In genomic region chr2:10072656-10073480, GRCh38 we compare ENCODE assay signal across 8 cellular contexts. TPM values are rescaled to one million over a fixed set of nuclear protein-coding genes. Genes with fewer than 3 reads are reported as not detected.
DNase-seq lines count a peak whose midpoint lies in the region; ATAC-seq, FAIRE-seq and TF ChIP-seq lines count a peak whose summit lies in the region.

No MANE protein-coding gene starts in this region.

- DNase-seq in GM12892 (ENCODE audit: insufficient read length) (peak; percentile 89), NCI-H2029 treated with DMSO at 0.1 percent for 48 hours (lab: John Stamatoyannopoulos, UW) (peak; percentile 88), T1000 (lab: John Stamatoyannopoulos, UW) (peak; percentile 64), astrocyte (ENCODE audit: low read depth) (peak; percentile 58), hepatic stellate cell (ENCODE audit: low spot score) (peak; percentile 90)

- H3K27me3 ChIP-seq in astrocyte (ENCODE audit: insufficient read depth, low read length) (peaks cover 16% of the 10 kb centered on the region), skeletal muscle satellite cell (ENCODE audit: control insufficient read depth, insufficient read depth, low read length) (peaks cover 45% of the 10 kb centered on the region)

- H3K27me3 Mint-ChIP-seq in astrocyte (ENCODE audit: low read depth, unreplicated experiment) = peaks cover 40% of the 10 kb centered on the region

- H3K9me3 ChIP-seq in astrocyte (ENCODE audit: insufficient read depth, low read depth, low read length) (no peaks in the 10 kb centered on the region), skeletal muscle satellite cell (replicated peaks; ENCODE audit: low read length) (no peaks in the 10 kb centered on the region)

- H3K9me3 Mint-ChIP-seq in astrocyte (ENCODE audit: unreplicated experiment) = peaks cover 6% of the 10 kb centered on the region

- H3K9ac ChIP-seq in astrocyte (ENCODE audit: low read length) = no peak overlapping the region
- no peak overlapping the region for H3K9ac ChIP-seq in skeletal muscle satellite cell (ENCODE audit: low read depth, low read length)

- H3K4me3 Mint-ChIP-seq in astrocyte (ENCODE audit: unreplicated experiment) = no peak overlapping the region

- no peak for TF ChIP-seq POLR2A in GM12892 (IDR thresholded peaks at IDR 0.05; ENCODE audit: low read depth, low read length)

- peaks cover 3% of the 10 kb centered on the region for H3K36me3 Mint-ChIP-seq in astrocyte (ENCODE audit: low read depth, unreplicated experiment)

- H3K4me1 Mint-ChIP-seq in astrocyte (ENCODE audit: low read depth, unreplicated experiment) = no peaks in the 10 kb centered on the region

- H3K4me2 ChIP-seq in astrocyte (ENCODE audit: low read length) = no peak overlapping the region
- H3K4me2 ChIP-seq in skeletal muscle satellite cell (ENCODE audit: low read length) = peak overlapping the region; percentile 33

- no peak overlapping the region for H3K27ac Mint-ChIP-seq in astrocyte (ENCODE audit: unreplicated experiment)

- H3K4me3 ChIP-seq in astrocyte (ENCODE audit: insufficient read depth, low read depth, low read length) (no peak overlapping the region), skeletal muscle satellite cell (ENCODE audit: low read length) (no peak overlapping the region)

- TF ChIP-seq CTCF in astrocyte (IDR thresholded peaks at IDR 0.05; ENCODE audit: insufficient read depth, low read depth, low read length) = peak; percentile 75

- H2AFZ ChIP-seq in astrocyte (ENCODE audit: low read depth, low read length) = no peak overlapping the region

- peaks cover 6% of the 10 kb centered on the region for H4K20me1 ChIP-seq in astrocyte (ENCODE audit: insufficient read depth, low read length)

- H3K36me3 ChIP-seq in astrocyte (ENCODE audit: insufficient read depth, low read length) (no peaks in the 10 kb centered on the region), skeletal muscle satellite cell (ENCODE audit: insufficient read depth, low read length) (no peaks in the 10 kb centered on the region)

- H3K4me1 ChIP-seq in astrocyte (ENCODE audit: insufficient read depth, low read length) (no peaks in the 10 kb centered on the region), skeletal muscle satellite cell (ENCODE audit: control insufficient read depth, insufficient read depth, low read length) (no peaks in the 10 kb centered on the region)

- ATAC-seq in HG02885 (IDR thresholded peaks at IDR 0.05; ENCODE audit: poor library complexity, unreplicated experiment) (peak; percentile 87), HG02970 (IDR thresholded peaks at IDR 0.05; ENCODE audit: low FRiP score, unreplicated experiment) (no peak)

- no peaks in the 10 kb centered on the region for H3K79me2 ChIP-seq in astrocyte (ENCODE audit: insufficient read depth, low read length)

- FAIRE-seq in GM12892 (lab: Jason Lieb, UNC) = peak; percentile 99
- FAIRE-seq in astrocyte (lab: Jason Lieb, UNC) = peak; percentile 94

- no peak overlapping the region for H3K27ac ChIP-seq in astrocyte (ENCODE audit: low read depth, low read length)

RNA-seq across cellular contexts. Expression of gene CYS1, which starts 7.3 kb away (rescaled TPM):
- 2.6 TPM for polyA plus RNA-seq in GM12892 (2012; ENCODE audit: missing spikeins)
- 3.7 and 4.8 TPM in 2 replicates for total RNA-seq in astrocyte
- 0.22 and 0.25 TPM in 2 replicates for total RNA-seq in skeletal muscle satellite cell (2012; rRNA removed)

RNA-seq across cellular contexts. Expression of gene KLF11, which starts 29.5 kb away (rescaled TPM):
- polyA plus RNA-seq in GM12892 (2012; ENCODE audit: missing spikeins) = 2.2 TPM
- 9.6 and 9.8 TPM in 2 replicates for total RNA-seq in astrocyte
- total RNA-seq in skeletal muscle satellite cell (2012; rRNA removed) = 2.3 and 2.8 TPM in 2 replicates

RNA-seq across cellular contexts. Expression of gene RRM2, which starts 49.7 kb away (rescaled TPM):
- polyA plus RNA-seq in GM12892 (2012; ENCODE audit: missing spikeins) = 122 TPM
- 6.8 and 11.9 TPM in 2 replicates for total RNA-seq in astrocyte
- 29.2 and 41.5 TPM in 2 replicates for total RNA-seq in skeletal muscle satellite cell (2012; rRNA removed)
